1 cellular context compared by ENCODE assay signal in the genomic region with DNA sequence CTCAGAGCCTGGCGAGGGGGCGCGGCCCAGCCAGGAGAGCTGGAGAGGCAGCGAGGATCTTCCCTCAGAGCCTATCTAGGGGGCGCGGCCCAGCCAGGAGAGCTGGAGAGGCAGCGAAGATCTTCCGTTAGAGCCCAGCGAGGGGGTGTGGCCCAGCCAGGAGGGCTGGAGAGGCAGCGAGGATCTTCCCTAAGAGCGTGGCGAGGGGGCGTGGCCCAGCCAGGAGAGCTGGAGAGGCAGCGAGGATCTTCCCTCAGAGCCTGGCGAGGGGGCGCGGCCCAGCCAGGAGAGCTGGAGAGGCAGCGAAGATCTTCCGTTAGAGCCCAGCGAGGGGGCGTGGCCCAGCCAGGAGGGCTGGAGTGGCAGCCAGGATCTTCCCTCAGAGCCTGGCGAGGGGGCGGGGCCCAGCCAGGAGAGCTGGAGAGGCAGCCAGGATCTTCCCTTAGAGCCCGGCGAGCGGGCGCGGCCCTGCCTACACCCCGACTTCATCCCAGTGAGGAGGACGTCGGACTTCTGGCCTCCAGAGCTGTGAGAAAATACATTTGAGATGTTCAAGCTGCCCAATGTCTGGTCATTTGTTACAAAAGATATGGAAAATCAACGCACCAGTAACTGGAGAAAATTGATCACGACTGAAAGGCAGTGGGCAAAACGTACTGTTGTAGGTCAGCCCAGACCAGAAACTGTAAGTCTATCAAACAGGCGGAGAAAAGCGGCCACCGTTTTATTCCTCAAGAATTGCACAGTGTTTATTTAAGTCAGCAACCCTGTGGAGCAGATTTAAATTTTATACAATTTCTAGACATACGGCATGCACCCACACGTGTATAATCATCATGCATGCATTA.
A peak's percentile ranks its signal among the peaks of the same experiment; 100 is the strongest.
TF ChIP-seq lines count a peak whose summit lies in the region.

No MANE protein-coding gene starts in this region.

TF ChIP-seq in HEK293, 187 proteins besides CTCF, POLR2A, EP300 and RAD21 (continued from another document):
- TF ChIP-seq ZNF513 (tag by site-specific recombination; IDR thresholded peaks at IDR 0.05) (0 out of 2 replicates have a peak, but pooled peaks have one; percentile 12), GLIS2 (tag by site-specific recombination; IDR thresholded peaks at IDR 0.05) (peak; percentile 87), SP3 (tag by site-specific recombination; IDR thresholded peaks at IDR 0.05) (peak; percentile 46; the same call in 1 of the 2 replicates)
